9 cellular contexts compared by ENCODE assay signal in genomic region chrX:153400146-153401132, GRCh38. TPM values are rescaled to one million over a fixed set of nuclear protein-coding genes. Genes with fewer than 3 reads are reported as not detected.
DNase-seq lines count a peak whose midpoint lies in the region; ATAC-seq and TF ChIP-seq lines count a peak whose summit lies in the region.
"Had no signal": no experiment of that assay in that cellular context is flagged by ENCODE, and none has a peak within 500 bp of the region (broad histone marks: within the 10 kb centered on the region; RNA-seq: fewer than 3 reads in every experiment).

No MANE protein-coding gene starts in this region.

- CTCF ChIA-PET in MCF 10A (lab: Yijun Ruan, JAX) = no interaction called here

- POLR2A ChIA-PET in MCF 10A (lab: Yijun Ruan, JAX) = no interaction called here

- H3K9me3 Mint-ChIP-seq in MCF 10A (ENCODE audit: unreplicated experiment) = no peaks in the 10 kb centered on the region

- no peak overlapping the region for H3K27ac ChIP-seq in breast epithelium

- peaks cover 0 to 41% of the 10 kb centered on the region in 2 donors for H3K27me3 ChIP-seq in breast epithelium

- peaks cover 0 to 7% of the 10 kb centered on the region in 2 donors for H3K9me3 ChIP-seq in breast epithelium

- H3K4me3 ChIP-seq in breast epithelium = no peak overlapping the region

- no peaks in the 10 kb centered on the region for H3K36me3 ChIP-seq in breast epithelium

- intact Hi-C loops in MCF 10A (cut with micrococcal nuclease) (no loop called here), breast epithelium (cut with DNase I; ENCODE audit: low total_unique reads) (no loop called here), Right ventricle myocardium superior (cut with DNase I) (no loop called here)

- no peak for TF ChIP-seq POLR2A in breast epithelium (IDR thresholded peaks at IDR 0.05)

- no peak overlapping the region for H3K27ac Mint-ChIP-seq in MCF 10A (ENCODE audit: low read depth, unreplicated experiment)

- H3K4me3 Mint-ChIP-seq in MCF 10A (ENCODE audit: unreplicated experiment) = no peak overlapping the region

- TF ChIP-seq CTCF in MCF 10A (IDR thresholded peaks at IDR 0.05; ENCODE audit: unreplicated experiment) (peak; percentile 31), breast epithelium (IDR thresholded peaks at IDR 0.05) (peak in 1 of 3 donors; percentile 18)

- H3K4me1 ChIP-seq in breast epithelium = no peaks in the 10 kb centered on the region

- DNase-seq in MCF 10A (ENCODE audit: unreplicated experiment) = peak; percentile 33
- DNase-seq in breast epithelium (ENCODE audit: low spot score in 2 of 2) = no peak
- DNase-seq in NCI-H69 (lab: John Stamatoyannopoulos, UW) = peak; percentile 59
- DNase-seq in activated T-cell treated with anti-CD3 and anti-CD28 coated beads for 24 hours (ENCODE audit: low read depth) = peak; percentile 30
- peak; percentile 64 for DNase-seq in Right ventricle myocardium superior
- DNase-seq in stimulated activated CD4-positive, alpha-beta T cell treated with anti-CD3 and anti-CD28 coated beads, Interleukin-2, amount 100 ng/mL, for 48 hours = peak; percentile 52 to 74
- no peak for DNase-seq in NCI-H510A (lab: John Stamatoyannopoulos, UW)

- ATAC-seq in Right ventricle myocardium superior (ENCODE audit: poor library complexity) (peak; percentile 41), GM19035 (IDR thresholded peaks at IDR 0.05; ENCODE audit: unreplicated experiment) (no peak)

- BruUV-seq in MCF 10A (replicated peaks; lab: Mats Ljungman, UMichigan) = no TSS peak

- H3K36me3 Mint-ChIP-seq in MCF 10A (ENCODE audit: insufficient read depth, unreplicated experiment) = no peaks in the 10 kb centered on the region

- H3K4me1 Mint-ChIP-seq in MCF 10A (ENCODE audit: insufficient read depth, unreplicated experiment) = no peaks in the 10 kb centered on the region

- H3K27me3 Mint-ChIP-seq in MCF 10A (ENCODE audit: insufficient read depth, unreplicated experiment) = peaks cover 29% of the 10 kb centered on the region

RNA-seq across cellular contexts. Expression of gene PNMA6E, which starts 0.7 kb away (rescaled TPM):
- not detected in 2 replicates for total RNA-seq in MCF 10A (2022)
- not detected for total RNA-seq in breast epithelium
- total RNA-seq in Right ventricle myocardium superior = not detected
- total RNA-seq: frontal cortex had no signal

RNA-seq across cellular contexts. Expression of gene ZFP92, which starts 10.8 kb away (rescaled TPM):
- total RNA-seq in MCF 10A (2022) (not detected in 2 replicates), breast epithelium (1 to 10 TPM in 2 of 3 donors, under 1 TPM in 1; 0.29 to 1.6 (median 1.3) TPM), Right ventricle myocardium superior (0.65 TPM)

RNA-seq across cellular contexts. Expression of gene TREX2, which starts 45.4 kb away (rescaled TPM):
- 0.49 and 0.75 TPM in 2 replicates for total RNA-seq in MCF 10A (2022)
- total RNA-seq in breast epithelium = 1 to 10 TPM; 1.0 to 4.3 (median 1.9) TPM
- total RNA-seq in Right ventricle myocardium superior = 0.19 TPM

Comparison
In these comparisons a context has a peak if more than half of its experiments do, and no peak if none do; other contexts are left out.
1. DNase-seq: peak in MCF 10A (single experiment), NCI-H69 (single experiment), activated T-cell treated with anti-CD3 and anti-CD28 coated beads for 24 hours (single experiment), Right ventricle myocardium superior (single experiment) and stimulated activated CD4-positive, alpha-beta T cell treated with anti-CD3 and anti-CD28 coated beads, Interleukin-2, amount 100 ng/mL, for 48 hours (2 of 2); none in breast epithelium (0 of 2) and NCI-H510A (single experiment).